In genomic region chr16:4021070-4021779, GRCh38 we compare ENCODE assay signal across 10 cellular contexts.
DNase-seq lines count a peak whose midpoint lies in the region; ATAC-seq, FAIRE-seq and TF ChIP-seq lines count a peak whose summit lies in the region.
"Had no signal": no experiment of that assay in that cellular context is flagged by ENCODE, and none has a peak within 500 bp of the region (broad histone marks: within the 10 kb centered on the region; RNA-seq: fewer than 3 reads in every experiment).

No MANE protein-coding gene starts in this region.

- TF ChIP-seq CTCF in upper lobe of right lung (IDR thresholded peaks at IDR 0.05) (no peak), spleen (IDR thresholded peaks at IDR 0.05 in 8 of 11, conservative IDR thresholded peaks at IDR 0.05 in 3 of 11) (no peak)

- TF ChIP-seq POLR2A in spleen (IDR thresholded peaks at IDR 0.05), result no peak

- H3K9me3 ChIP-seq in upper lobe of right lung (no peaks in the 10 kb centered on the region), spleen (no peaks in the 10 kb centered on the region)

- no peak overlapping the region for H3K4me3 ChIP-seq in upper lobe of right lung
- H3K4me3 ChIP-seq in spleen, result no peak overlapping the region
- H3K4me3 ChIP-seq: SK-N-MC had no signal

- ATAC-seq in upper lobe of right lung, result peak; percentile 94

- H3K27me3 ChIP-seq in upper lobe of right lung, result no peaks in the 10 kb centered on the region
- H3K27me3 ChIP-seq in spleen (replicated peaks in 1 of 7), result no peaks in the 10 kb centered on the region

- peak; percentile 71 for FAIRE-seq in islet of Langerhans (lab: Jason Lieb, UNC)

- H3K27ac ChIP-seq in upper lobe of right lung (no peak overlapping the region), spleen (no peak overlapping the region), caudate nucleus (ENCODE audit: low read depth, low read length) (no peak overlapping the region)
- H3K27ac ChIP-seq: SK-N-MC had no signal

- intact Hi-C loops in upper lobe of right lung (cut with DNase I) (no loop called here), spleen (cut with DNase I; ENCODE audit: low total_unique reads) (no loop called here)

- 71 to 82% (median 80%) methylated on average over 14 of the region's 14 CpGs for WGBS in spleen, 5 donors

- H3K4me1 ChIP-seq in upper lobe of right lung (peaks cover 11% of the 10 kb centered on the region), spleen (peaks cover 0 to 36% (median 8%) of the 10 kb centered on the region in 6 donors)

- H3K36me3 ChIP-seq in upper lobe of right lung (no peaks in the 10 kb centered on the region), spleen (no peaks in the 10 kb centered on the region)

- DNase-seq in SIG-M5 treated with dmso at 0.1 percent for 504 hours (lab: John Stamatoyannopoulos, UW; ENCODE audit: unreplicated experiment) (peak; percentile 44), SIG-M5 (lab: John Stamatoyannopoulos, UW) (no peak), NCI-H774 (lab: John Stamatoyannopoulos, UW) (peak; percentile 92), upper lobe of right lung (peak; percentile 88), spleen (no peak), caudate nucleus (lab: John Stamatoyannopoulos, UW) (no peak), OCI-M1 (lab: John Stamatoyannopoulos, UW) (no peak)
- DNase-seq: central memory CD4-positive, alpha-beta T cell had no signal

Comparison
In these comparisons a context has a peak if more than half of its experiments do, and no peak if none do; other contexts are left out.
1. DNase-seq: peak in SIG-M5 treated with dmso at 0.1 percent for 504 hours (single experiment), NCI-H774 (single experiment) and upper lobe of right lung (single experiment); none in SIG-M5 (single experiment), spleen (single experiment), caudate nucleus (0 of 61) and OCI-M1 (single experiment).